ENCODE assay signal across 10 cellular contexts in genomic region chr18:48300463-48300961, GRCh38.
DNase-seq lines count a peak whose midpoint lies in the region; TF ChIP-seq lines count a peak whose summit lies in the region.
"Had no signal": no experiment of that assay in that cellular context is flagged by ENCODE, and none has a peak within 500 bp of the region (broad histone marks: within the 10 kb centered on the region; RNA-seq: fewer than 3 reads in every experiment).

No MANE protein-coding gene starts in this region.

- 48 to 58% (median 54%) methylated on average over 6 of the region's 6 CpGs for WGBS in adrenal gland, 4 donors
- WGBS in ovary, 3 donors: 54 to 60% (median 57%) methylated on average over 6 of the region's 6 CpGs
- WGBS in GM23248 (ENCODE audit: low coverage in 1 of 2, low lambda C conversion rate in 2 of 2, missing lambda C conversion rate in 2 of 2), 2 experiments: 23 to 28% methylated on average over 6 of the region's 6 CpGs

- no peak for TF ChIP-seq CTCF in adrenal gland (IDR thresholded peaks at IDR 0.05)
- TF ChIP-seq CTCF in nephron (IDR thresholded peaks at IDR 0.05; ENCODE audit: unreplicated experiment in 3 of 3): no peak
- TF ChIP-seq CTCF in ovary (IDR thresholded peaks at IDR 0.05): no peak
- TF ChIP-seq CTCF in progenitor cell of endocrine pancreas (IDR thresholded peaks at IDR 0.05; ENCODE audit: unreplicated experiment): no peak

- TF ChIP-seq POLR2A in adrenal gland (IDR thresholded peaks at IDR 0.05) (no peak), ovary (IDR thresholded peaks at IDR 0.05) (no peak)

- H3K9me3 Mint-ChIP-seq in nephron (no peaks in the 10 kb centered on the region), progenitor cell of endocrine pancreas (ENCODE audit: low read depth) (no peaks in the 10 kb centered on the region)
- H3K9me3 Mint-ChIP-seq: naive B cell had no signal

- no peak overlapping the region for H3K9ac ChIP-seq in GM23248

- H3K4me1 ChIP-seq in adrenal gland (replicated peaks in 1 of 2) (peaks cover 0 to 12% of the 10 kb centered on the region in 2 donors), ovary (ENCODE audit: insufficient read depth) (no peaks in the 10 kb centered on the region), GM23248 (ENCODE audit: insufficient read depth) (no peaks in the 10 kb centered on the region)

- H3K4me3 Mint-ChIP-seq in nephron: no peak overlapping the region
- H3K4me3 Mint-ChIP-seq in progenitor cell of endocrine pancreas (ENCODE audit: low read depth): no peak overlapping the region
- H3K4me3 Mint-ChIP-seq: naive B cell had no signal

- H3K27me3 Mint-ChIP-seq in nephron (ENCODE audit: low read depth) (peaks cover 7% of the 10 kb centered on the region), progenitor cell of endocrine pancreas (peaks cover 13% of the 10 kb centered on the region)

- H2AFZ ChIP-seq in GM23248: no peak overlapping the region

- H3K4me1 Mint-ChIP-seq in nephron (peaks cover 27% of the 10 kb centered on the region), progenitor cell of endocrine pancreas (ENCODE audit: low read depth) (peaks cover 19% of the 10 kb centered on the region)
- H3K4me1 Mint-ChIP-seq: naive B cell had no signal

- H3K9me3 ChIP-seq in adrenal gland (replicated peaks in 1 of 3): no peaks in the 10 kb centered on the region
- no peaks in the 10 kb centered on the region for H3K9me3 ChIP-seq in ovary
- H3K9me3 ChIP-seq in GM23248 (ENCODE audit: low read depth): no peaks in the 10 kb centered on the region

- H3K36me3 ChIP-seq in adrenal gland (replicated peaks in 1 of 2) (no peaks in the 10 kb centered on the region), ovary (no peaks in the 10 kb centered on the region), GM23248 (ENCODE audit: low read depth) (no peaks in the 10 kb centered on the region)

- H3K79me2 ChIP-seq in GM23248 (ENCODE audit: insufficient read depth): no peaks in the 10 kb centered on the region

- H3K4me3 ChIP-seq in adrenal gland: no peak overlapping the region
- no peak overlapping the region for H3K4me3 ChIP-seq in ovary
- H3K4me3 ChIP-seq in GM23248: no peak overlapping the region

- TF ChIP-seq EP300 in ovary (IDR thresholded peaks at IDR 0.05): no peak

- intact Hi-C loops in adrenal gland (cut with DNase I) (no loop called here), ovary (cut with DNase I) (no loop called here)

- no peaks in the 10 kb centered on the region for H3K9me2 ChIP-seq in GM23248 (ENCODE audit: insufficient read depth)

- no peaks in the 10 kb centered on the region for H3K36me3 Mint-ChIP-seq in nephron (ENCODE audit: low read depth)
- H3K36me3 Mint-ChIP-seq in progenitor cell of endocrine pancreas (ENCODE audit: insufficient read depth): no peaks in the 10 kb centered on the region
- H3K36me3 Mint-ChIP-seq: naive B cell had no signal

- in situ Hi-C loops in GM23248 (cut with MboI): no loop called here

- peak overlapping the region in 1 of 5 donors; percentile 49 for H3K27ac ChIP-seq in adrenal gland
- H3K27ac ChIP-seq in ovary: no peak overlapping the region
- H3K27ac ChIP-seq in GM23248: no peak overlapping the region
- H3K27ac ChIP-seq: 22Rv1 had no signal

- H4K20me1 ChIP-seq in GM23248 (ENCODE audit: insufficient read depth): no peaks in the 10 kb centered on the region

- H3K27ac Mint-ChIP-seq in nephron (peak overlapping the region in 2 of 3 experiments; percentile 46 to 56), progenitor cell of endocrine pancreas (no peak overlapping the region)

- H3K27me3 ChIP-seq in adrenal gland: no peaks in the 10 kb centered on the region
- H3K27me3 ChIP-seq in ovary: no peaks in the 10 kb centered on the region
- H3K27me3 ChIP-seq in GM23248 (replicated peaks; ENCODE audit: insufficient read depth): peaks cover 3% of the 10 kb centered on the region; the same call in 1 of the 2 replicates

- DNase-seq in NCI-H1417 (lab: John Stamatoyannopoulos, UW) (peak; percentile 18 to 60 (median 56)), NCI-H1417 treated with DMSO at 0.1 percent for 48 hours (lab: John Stamatoyannopoulos, UW) (no peak), NCI-H187 (lab: John Stamatoyannopoulos, UW) (peak; percentile 28 to 33), adrenal gland (peak in 4 of 7 donors; percentile 27 to 45 (median 40)), ovary (no peak), GM23248 (no peak), progenitor cell of endocrine pancreas (ENCODE audit: low spot score, unreplicated experiment) (no peak)
- DNase-seq: naive B cell had no signal

- no peaks in the 10 kb centered on the region for H3F3A ChIP-seq in GM23248 (ENCODE audit: insufficient read depth)

- H3K4me2 ChIP-seq in GM23248 (ENCODE audit: unreplicated experiment): no peak overlapping the region

Comparison
In these comparisons a context has a peak if more than half of its experiments do, and no peak if none do; other contexts are left out.
1. DNase-seq: peak in NCI-H1417 (3 of 3), NCI-H187 (2 of 2) and adrenal gland (4 of 7); none in NCI-H1417 treated with DMSO at 0.1 percent for 48 hours (single experiment), ovary (0 of 5), GM23248 (single experiment) and progenitor cell of endocrine pancreas (single experiment).